Comparison of ENCODE assay signal across 16 cellular contexts in the genomic region with DNA sequence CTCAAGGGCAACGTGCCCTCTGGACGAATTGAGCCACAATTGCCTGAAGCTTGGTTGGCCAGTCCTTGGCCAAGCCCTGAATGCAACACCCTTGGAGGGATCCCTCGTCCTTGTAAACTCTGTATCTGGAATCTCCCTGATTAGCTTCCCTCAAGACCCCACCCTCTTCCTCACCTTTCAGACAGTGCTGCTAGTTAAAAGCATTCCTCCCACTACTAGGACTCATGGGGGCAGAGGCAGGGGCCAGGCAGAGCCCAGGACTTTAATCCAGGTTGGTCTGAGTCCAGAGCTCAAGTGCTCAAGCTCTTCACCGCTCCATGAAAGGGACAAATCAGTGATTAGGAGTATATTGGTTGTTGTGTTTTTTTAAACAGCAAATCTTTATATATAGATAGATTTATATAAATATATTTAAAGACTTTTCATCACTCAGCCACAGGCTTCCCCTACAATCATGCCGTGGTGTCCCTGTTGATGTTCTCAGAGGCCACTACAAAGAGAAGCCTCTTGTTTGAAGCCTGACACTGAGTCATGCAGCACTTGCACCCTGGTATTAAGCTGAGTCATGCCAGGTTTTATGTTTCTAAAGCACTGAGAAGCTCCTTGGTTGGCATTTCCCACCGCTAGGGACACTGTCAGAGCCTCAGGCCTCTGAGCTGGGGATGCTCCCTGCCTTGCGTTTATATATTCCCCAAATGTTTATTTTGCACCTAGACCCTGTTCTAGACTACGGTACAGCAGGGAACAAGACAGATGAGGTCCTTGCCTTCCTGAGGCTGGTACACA. TPM values are rescaled to one million over a fixed set of nuclear protein-coding genes. Genes with fewer than 3 reads are reported as not detected.
DNase-seq lines count a peak whose midpoint lies in the region; ATAC-seq, FAIRE-seq and TF ChIP-seq lines count a peak whose summit lies in the region.
"Had no signal": no experiment of that assay in that cellular context is flagged by ENCODE, and none has a peak within 500 bp of the region (broad histone marks: within the 10 kb centered on the region; RNA-seq: fewer than 3 reads in every experiment).

No MANE protein-coding gene starts in this region.

- TF ChIP-seq EP300 in H1 (IDR thresholded peaks at IDR 0.05; ENCODE audit: borderline replicate concordance in 1 of 2, low read depth in 2 of 2, low read length in 2 of 2): no peak

- H3K56ac ChIP-seq in H1 (replicated peaks; ENCODE audit: insufficient read length, low read depth, low read length): no peak overlapping the region

- no peaks in the 10 kb centered on the region for H3K79me2 ChIP-seq in H1 (ENCODE audit: control insufficient read depth in 1 of 2, insufficient read depth in 2 of 2, low read length in 2 of 2)

- H4K8ac ChIP-seq in H1 (ENCODE audit: extremely low read depth, insufficient read depth, low read length): no peak overlapping the region

- peaks cover 0 to 9% of the 10 kb centered on the region in 2 experiments; a peak in 1 of 4 replicates for H3K9me3 ChIP-seq in H1 (ENCODE audit: insufficient read depth in 2 of 2, low read depth in 1 of 2, low read length in 1 of 2)
- H3K9me3 ChIP-seq: Caco-2, thoracic aorta had no signal

- no peaks in the 10 kb centered on the region for H3K36me3 ChIP-seq in H1 (ENCODE audit: control insufficient read depth in 2 of 4, insufficient read depth in 4 of 4, low read length in 3 of 4)
- H3K36me3 ChIP-seq: right atrium auricular region, thoracic aorta had no signal

- no peak overlapping the region for H3K14ac ChIP-seq in H1 (ENCODE audit: insufficient read length)

- DNase-seq in H4 (ENCODE audit: low spot score): peak; percentile 89
- peak; percentile 31 for DNase-seq in NCI-H510A (lab: John Stamatoyannopoulos, UW)
- DNase-seq in H1 (ENCODE audit: low read depth in 1 of 2, low spot score in 2 of 2): no peak
- peak; percentile 57 for DNase-seq in pons (ENCODE audit: low spot score)
- DNase-seq in NCI-H2227 treated with DMSO at 0.1 percent for 48 hours (lab: John Stamatoyannopoulos, UW): no peak
- no peak for DNase-seq in Right ventricle myocardium inferior (ENCODE audit: missing footprints)
- DNase-seq in putamen (ENCODE audit: low spot score): no peak
- DNase-seq: activated CD8-positive, alpha-beta T cell treated with anti-CD3 and anti-CD28 coated beads for 36 hours; activated naive CD4-positive, alpha-beta T cell treated with anti-CD3 and anti-CD28 coated beads for 36 hours; Caco-2; immature natural killer cell; naive B cell; NCI-H1417 treated with DMSO at 0.1 percent for 48 hours had no signal

- H3K23ac ChIP-seq in H1 (ENCODE audit: insufficient read length): no peak overlapping the region

- no peak for FAIRE-seq in H1 (lab: Jason Lieb, UNC)
- FAIRE-seq: colon had no signal

- H3K9ac ChIP-seq in H1 (replicated peaks in 1 of 4; ENCODE audit: extremely low read depth in 1 of 4, low read depth in 3 of 4, low read length in 3 of 4): no peak overlapping the region

- peak in 1 of 3 experiments; percentile 27; a peak in 2 of 4 replicates for TF ChIP-seq CTCF in H1 (IDR thresholded peaks at IDR 0.05; ENCODE audit: control extremely low read depth in 1 of 3, insufficient read depth in 1 of 3, low read depth in 1 of 3, low read length in 3 of 3)

- TF ChIP-seq POLR2A in H1 (IDR thresholded peaks at IDR 0.05; ENCODE audit: control extremely low read depth in 1 of 2, low read depth in 2 of 2, low read length in 2 of 2): no peak

- H3K4me2 ChIP-seq in H1 (ENCODE audit: insufficient read depth in 1 of 2, low read depth in 2 of 2, low read length in 2 of 2): no peak overlapping the region

- 97% methylated on average over 8 of the region's 8 CpGs; no CpG with 5 or more reads in 1 of the 2 experiments for WGBS in H1 (ENCODE audit: extremely low coverage in 1 of 2, insufficient coverage in 1 of 2, insufficient read length in 1 of 2, insufficient replicate concordance in 2 of 2, low coverage in 1 of 2, low lambda C conversion rate in 2 of 2, missing lambda C conversion rate in 1 of 2), 2 experiments

- H4K5ac ChIP-seq in H1 (ENCODE audit: insufficient read length, low read depth, low read length): no peak overlapping the region

- no peak overlapping the region for H2AK5ac ChIP-seq in H1 (ENCODE audit: low read depth, low read length)

- H3K27ac ChIP-seq in H1 (ENCODE audit: low read depth, low read length): no peak overlapping the region
- H3K27ac ChIP-seq: right atrium auricular region, thoracic aorta had no signal

- H2BK120ac ChIP-seq in H1 (replicated peaks; ENCODE audit: low read depth, low read length): no peak overlapping the region

- intact Hi-C loops in Right ventricle myocardium inferior (cut with DNase I): no loop called here

- no peaks in the 10 kb centered on the region for H3K23me2 ChIP-seq in H1 (ENCODE audit: low read depth, low read length)

- H3K79me1 ChIP-seq in H1 (ENCODE audit: low read depth, low read length): no peaks in the 10 kb centered on the region

- no peak overlapping the region for H2AFZ ChIP-seq in H1 (ENCODE audit: low read length)

- no peak overlapping the region for H2BK5ac ChIP-seq in H1 (ENCODE audit: low read depth, low read length)

- no peak overlapping the region for H3K18ac ChIP-seq in H1 (ENCODE audit: extremely low read depth, low read length)

- 0 out of 4 replicates have a peak, but pooled peaks of 1 of the 2 experiments have one; percentile 8 for TF ChIP-seq RAD21 in H1 (IDR thresholded peaks at IDR 0.05 in 1 of 2, conservative IDR thresholded peaks at IDR 0.05 in 1 of 2; ENCODE audit: low read depth in 2 of 2, low read length in 2 of 2)

- no peak overlapping the region for H4K91ac ChIP-seq in H1 (replicated peaks; ENCODE audit: insufficient read length, low read length)

- H4K20me1 ChIP-seq in H1 (replicated peaks in 1 of 2; ENCODE audit: control insufficient read depth in 1 of 2, insufficient read depth in 2 of 2, low read length in 2 of 2): no peaks in the 10 kb centered on the region

- CTCF ChIA-PET in H1 (lab: Charles Lee; ENCODE audit: partially characterized antibody): interaction anchor here (0.7 to 2.0 kb wide), 7 partner anchors 13 to 231 kb away, joined by 3 to 4 read pairs (median 3); no protein-coding TSS in a partner anchor

- no peaks in the 10 kb centered on the region for H3K27me3 ChIP-seq in H1 (replicated peaks in 1 of 4; ENCODE audit: control insufficient read depth in 3 of 4, extremely low read depth in 1 of 4, insufficient read depth in 3 of 4, low read length in 3 of 4)
- H3K27me3 ChIP-seq: right atrium auricular region had no signal

- no peak overlapping the region for H3K4me3 ChIP-seq in H1 (ENCODE audit: extremely low read depth in 1 of 4, insufficient read depth in 2 of 4, low read depth in 3 of 4, low read length in 4 of 4)
- H3K4me3 ChIP-seq: right atrium auricular region, thoracic aorta had no signal

- no peak overlapping the region for H3K4ac ChIP-seq in H1 (replicated peaks; ENCODE audit: insufficient read length, low read depth, low read length)

- no peaks in the 10 kb centered on the region; a peak in 1 of 7 replicates for H3K4me1 ChIP-seq in H1 (replicated peaks in 1 of 4; ENCODE audit: control insufficient read depth in 3 of 4, insufficient read depth in 4 of 4, low read length in 3 of 4)
- H3K4me1 ChIP-seq: Caco-2 had no signal

- H2BK20ac ChIP-seq in H1 (ENCODE audit: low read length): no peak overlapping the region

- POLR2A ChIA-PET in H1 (lab: Charles Lee; ENCODE audit: partially characterized antibody): no interaction called here

- no peak for ATAC-seq in Right ventricle myocardium inferior
- ATAC-seq: activated CD8-positive, alpha-beta T cell treated with anti-CD3 and anti-CD28 coated beads for 36 hours had no signal

- no peak overlapping the region for H2BK15ac ChIP-seq in H1 (ENCODE audit: low read length)

- H2BK12ac ChIP-seq in H1 (ENCODE audit: low read depth, low read length): no peak overlapping the region

TF ChIP-seq in H1, 55 proteins besides CTCF, POLR2A, EP300 and RAD21:
- TF ChIP-seq BACH1 (IDR thresholded peaks at IDR 0.05; ENCODE audit: low read length): peak; percentile 96
- TF ChIP-seq MAFK (IDR thresholded peaks at IDR 0.05; ENCODE audit: low read depth, low read length): peak; percentile 79
- no peak for TF ChIP-seq SP4 (IDR thresholded peaks at IDR 0.05; ENCODE audit: low read length)

RNA-seq across cellular contexts. Expression of a gene that starts 53.8 kb away (rescaled TPM):
- total RNA-seq in H4 (2014; rRNA removed; shearing (Covaris generic)): 2.8 and 4.4 TPM in 2 replicates
- 0.34 and 0.54 TPM in 2 replicates for total RNA-seq in H1 (2021; fragmentation: NEBNext Ultra II Directional; extraction: Animal tissue kit (Norgen Biotek cat#: 25700))
- polyA plus RNA-seq in H1 (2011; rRNA removed): 0.17 and 0.25 TPM in 2 replicates
- 0.19 TPM for polyA plus RNA-seq in H1 (2011; cell fraction: cytosol; rRNA removed)
- polyA plus RNA-seq in H1 (2011; cell fraction: nucleus; rRNA removed): 0.20 TPM
- 0.13 to 0.19 TPM (median 0.19 TPM) in 3 of 4 replicates, not detected in the other for polyA plus RNA-seq in H1 (2012, experiment 1 of 2)
- polyA plus RNA-seq in H1 (2012, experiment 2 of 2): not detected
- not detected for polyA plus RNA-seq in H1 (2013, experiment 1 of 2)
- polyA plus RNA-seq in H1 (2013, experiment 2 of 2): 0.11 TPM
- polyA minus RNA-seq in H1 (2011; rRNA and poly(A)+ RNA removed): not detected in 2 replicates
- not detected for polyA minus RNA-seq in H1 (2011; cell fraction: cytosol; rRNA and poly(A)+ RNA removed)
- polyA minus RNA-seq in H1 (2011; cell fraction: nucleus; rRNA and poly(A)+ RNA removed): 0.50 TPM
- 0.38 TPM for total RNA-seq in Right ventricle myocardium inferior
- total RNA-seq: activated CD8-positive, alpha-beta T cell treated with anti-CD3 and anti-CD28 coated beads for 36 hours; activated naive CD4-positive, alpha-beta T cell treated with anti-CD3 and anti-CD28 coated beads for 36 hours; Caco-2 had no signal
- polyA plus RNA-seq: immature natural killer cell had no signal

Comparison
In these comparisons a context has a peak if more than half of its experiments do, and no peak if none do; other contexts are left out.
1. DNase-seq: peak in H4 (single experiment), NCI-H510A (single experiment) and pons (single experiment); none in H1 (0 of 2), NCI-H2227 treated with DMSO at 0.1 percent for 48 hours (single experiment), Right ventricle myocardium inferior (single experiment) and putamen (single experiment).